In genomic region chr5:130773813-130774212, GRCh38 we compare ENCODE assay signal across 13 cellular contexts.
DNase-seq lines count a peak whose midpoint lies in the region; ATAC-seq and TF ChIP-seq lines count a peak whose summit lies in the region.
"Had no signal": no experiment of that assay in that cellular context is flagged by ENCODE, and none has a peak within 500 bp of the region (broad histone marks: within the 10 kb centered on the region; RNA-seq: fewer than 3 reads in every experiment).

No MANE protein-coding gene starts in this region.

- H3K36me3 ChIP-seq in RWPE2 (ENCODE audit: low read depth): no peaks in the 10 kb centered on the region

- no peak overlapping the region for H3K4me3 ChIP-seq in RWPE2 (ENCODE audit: severe bottlenecking)
- H3K4me3 ChIP-seq: dorsolateral prefrontal cortex had no signal

- no peak overlapping the region for H3K27ac ChIP-seq in RWPE2 (ENCODE audit: poor library complexity, severe bottlenecking)
- H3K27ac ChIP-seq: dorsolateral prefrontal cortex had no signal

- no peaks in the 10 kb centered on the region for H3K9me3 ChIP-seq in RWPE2 (ENCODE audit: severe bottlenecking)

- DNase-seq in A172 (ENCODE audit: low spot score) (peak; percentile 27), HT1080 (ENCODE audit: low read depth) (peak; percentile 42), RWPE2 (ENCODE audit: low spot score) (no peak), iris pigment epithelial cell (ENCODE audit: low read depth) (peak; percentile 1), germinal center (ENCODE audit: low spot score) (no peak)
- DNase-seq: activated CD4-positive, alpha-beta T cell treated with anti-CD3 and anti-CD28 coated beads, Interleukin-2, amount 50 U/mL, for 48 hours; anterior cingulate cortex; dorsolateral prefrontal cortex; NCI-H1092; SHP77 had no signal

- TF ChIP-seq CTCF in RWPE2 (IDR thresholded peaks at IDR 0.05; ENCODE audit: poor library complexity, severe bottlenecking): peak; percentile 51

- peaks cover 3% of the 10 kb centered on the region for H3K27me3 ChIP-seq in RWPE2 (ENCODE audit: insufficient read depth, poor library complexity, severe bottlenecking)

- ATAC-seq in RWPE2 (ENCODE audit: low read depth) (peak; percentile 100), HG03139 (IDR thresholded peaks at IDR 0.05; ENCODE audit: unreplicated experiment) (no peak), GM21737 (IDR thresholded peaks at IDR 0.05; ENCODE audit: unreplicated experiment) (no peak), GM18520 (IDR thresholded peaks at IDR 0.05; ENCODE audit: unreplicated experiment) (no peak)

- H3K4me1 ChIP-seq in RWPE2 (ENCODE audit: insufficient read depth, poor library complexity, severe bottlenecking): peaks cover 2% of the 10 kb centered on the region

Comparison
In these comparisons a context has a peak if more than half of its experiments do, and no peak if none do; other contexts are left out.
1. DNase-seq: peak in A172 (single experiment), HT1080 (single experiment) and iris pigment epithelial cell (single experiment); none in RWPE2 (single experiment) and germinal center (single experiment).